Comparison of ENCODE assay signal across 8 cellular contexts in genomic region chr20:4726710-4727391, GRCh38. TPM values are rescaled to one million over a fixed set of nuclear protein-coding genes. Genes with fewer than 3 reads are reported as not detected.
DNase-seq lines count a peak whose midpoint lies in the region; TF ChIP-seq lines count a peak whose summit lies in the region.

No MANE protein-coding gene starts in this region.

- H3K4me1 ChIP-seq in mammary epithelial cell (ENCODE audit: insufficient read depth, low read length) (no peaks in the 10 kb centered on the region), hepatocyte (ENCODE audit: insufficient read depth) (no peaks in the 10 kb centered on the region)

- H3K9me3 ChIP-seq in mammary epithelial cell (replicated peaks; ENCODE audit: insufficient read depth, low read length): no peaks in the 10 kb centered on the region
- H3K9me3 ChIP-seq in hepatocyte (ENCODE audit: low read depth): no peaks in the 10 kb centered on the region

- no peaks in the 10 kb centered on the region for H3K36me3 ChIP-seq in mammary epithelial cell (ENCODE audit: insufficient read depth, low read length)
- H3K36me3 ChIP-seq in hepatocyte (replicated peaks; ENCODE audit: insufficient read depth, low read depth): no peaks in the 10 kb centered on the region

- H3K9me3 Mint-ChIP-seq in MCF 10A (ENCODE audit: unreplicated experiment): no peaks in the 10 kb centered on the region

- H3K27ac ChIP-seq in mammary epithelial cell (ENCODE audit: insufficient read depth, low read depth, low read length) (no peak overlapping the region), hepatocyte (no peak overlapping the region)

- no peaks in the 10 kb centered on the region for H3K9me2 ChIP-seq in hepatocyte (replicated peaks; ENCODE audit: insufficient read depth)

- POLR2A ChIA-PET in MCF 10A (lab: Yijun Ruan, JAX): interaction anchor here (0.7 to 1.6 kb wide), 5 partner anchors 8 to 115 kb away, joined by 3 to 9 read pairs (median 4); no protein-coding TSS in a partner anchor

- H3K4me2 ChIP-seq in mammary epithelial cell (ENCODE audit: insufficient read depth, low read depth, low read length) (no peak overlapping the region), hepatocyte (no peak overlapping the region)

- no peak overlapping the region for H3K27ac Mint-ChIP-seq in MCF 10A (ENCODE audit: low read depth, unreplicated experiment)

- BruUV-seq in MCF 10A (replicated peaks; lab: Mats Ljungman, UMichigan) (no TSS peak), mammary epithelial cell (replicated peaks; lab: Mats Ljungman, UMichigan) (no TSS peak)

- DNase-seq in MCF 10A (ENCODE audit: unreplicated experiment) (peak; percentile 38), mammary epithelial cell (no peak), RPMI7951 (ENCODE audit: low read depth) (peak; percentile 56), dermis microvascular lymphatic vessel endothelial cell (ENCODE audit: low read depth in 2 of 2) (peak; percentile 50 to 51), renal cortical epithelial cell (ENCODE audit: low read depth) (peak; percentile 47), GM19240 (ENCODE audit: insufficient read length, low spot score) (no peak), hepatocyte (ENCODE audit: low spot score) (no peak), NCI-H1048 (lab: John Stamatoyannopoulos, UW) (no peak)

- H3K27me3 ChIP-seq in mammary epithelial cell (ENCODE audit: insufficient read depth, low read length): no peaks in the 10 kb centered on the region
- peaks cover 4% of the 10 kb centered on the region for H3K27me3 ChIP-seq in hepatocyte

- dilution Hi-C loops in mammary epithelial cell (cut with HindIII; ENCODE audit: low sequenced_read_pairs): no loop called here

- no peak overlapping the region for H2AFZ ChIP-seq in mammary epithelial cell (ENCODE audit: low read depth, low read length)
- H2AFZ ChIP-seq in hepatocyte: no peak overlapping the region

- TF ChIP-seq CTCF in MCF 10A (IDR thresholded peaks at IDR 0.05; ENCODE audit: unreplicated experiment) (no peak), mammary epithelial cell (conservative IDR thresholded peaks at IDR 0.05 in 1 of 2, IDR thresholded peaks at IDR 0.05 in 1 of 2; ENCODE audit: extremely low read depth in 1 of 2, insufficient read depth in 1 of 2, low read depth in 1 of 2, low read length in 2 of 2) (no peak), hepatocyte (IDR thresholded peaks at IDR 0.05; ENCODE audit: poor library complexity) (no peak)

- 79% methylated on average over 16 of the region's 16 CpGs for WGBS in mammary epithelial cell (ENCODE audit: low coverage, missing lambda C conversion rate)
- 72% methylated on average over 16 of the region's 16 CpGs for WGBS in hepatocyte (ENCODE audit: low lambda C conversion rate, missing lambda C conversion rate)

- H3K79me2 ChIP-seq in mammary epithelial cell (ENCODE audit: insufficient read depth, low read length): no peaks in the 10 kb centered on the region
- H3K79me2 ChIP-seq in hepatocyte: no peaks in the 10 kb centered on the region

- no peaks in the 10 kb centered on the region for H3K36me3 Mint-ChIP-seq in MCF 10A (ENCODE audit: insufficient read depth, unreplicated experiment)

- H3K4me1 Mint-ChIP-seq in MCF 10A (ENCODE audit: insufficient read depth, unreplicated experiment): no peaks in the 10 kb centered on the region

- intact Hi-C loops in MCF 10A (cut with micrococcal nuclease) (loop anchor here (10.0 kb wide), 1 partner anchor 622 kb away; no protein-coding TSS in a partner anchor), mammary epithelial cell (cut with micrococcal nuclease) (no loop called here)

- H3K4me3 Mint-ChIP-seq in MCF 10A (ENCODE audit: unreplicated experiment): no peak overlapping the region

- CTCF ChIA-PET in MCF 10A (lab: Yijun Ruan, JAX) (interaction anchor here (0.7 to 3.4 kb wide), 4 partner anchors 14 to 478 kb away, joined by 3 to 16 read pairs (median 3); no protein-coding TSS in a partner anchor), mammary epithelial cell (lab: Charles Lee; ENCODE audit: low non-redundant PET) (interaction anchor here (0.6 kb wide), 1 partner anchor 37 kb away, joined by 3 read pairs; no protein-coding TSS in a partner anchor)

- no peak overlapping the region for H3K9ac ChIP-seq in mammary epithelial cell (ENCODE audit: insufficient read depth, low read length)

- no peaks in the 10 kb centered on the region for H4K20me1 ChIP-seq in mammary epithelial cell (ENCODE audit: insufficient read depth, low read length)
- H4K20me1 ChIP-seq in hepatocyte (ENCODE audit: insufficient read depth, poor library complexity, severe bottlenecking): no peaks in the 10 kb centered on the region

- no peak overlapping the region for H3K4me3 ChIP-seq in mammary epithelial cell (replicated peaks in 1 of 3; ENCODE audit: insufficient read depth in 1 of 3, low read depth in 2 of 3, low read length in 3 of 3)
- H3K4me3 ChIP-seq in hepatocyte: no peak overlapping the region

- peaks cover 2% of the 10 kb centered on the region for H3K27me3 Mint-ChIP-seq in MCF 10A (ENCODE audit: insufficient read depth, unreplicated experiment)

- in situ Hi-C loops in mammary epithelial cell (cut with MboI; ENCODE audit: low sequenced_read_pairs in 2 of 2): loop anchor here in 1 of 2 donors (10.0 kb wide), 1 partner anchor 472 kb away; no protein-coding TSS in a partner anchor

RNA-seq across cellular contexts. Expression of gene PRND, which starts 5.1 kb away (rescaled TPM):
- total RNA-seq in MCF 10A (2022) (not detected in 2 replicates), mammary epithelial cell (not detected), dermis microvascular lymphatic vessel endothelial cell (1.6 and 1.9 TPM in 2 replicates), renal cortical epithelial cell (not detected in 2 replicates), hepatocyte (0.16 and 0.70 TPM in 2 replicates)
- polyA plus RNA-seq in mammary epithelial cell (not detected), hepatocyte (0.34 TPM in 1 of 2 replicates, not detected in the other)
- not detected for polyA minus RNA-seq in mammary epithelial cell
- under 0.01 and 0.10 TPM in 2 replicates for total RNA-seq in RPMI7951 (2014; rRNA removed; shearing (Covaris generic))

RNA-seq across cellular contexts. Expression of gene PRNP, which starts 40.6 kb away (rescaled TPM):
- total RNA-seq in MCF 10A (2022) (281 and 317 TPM in 2 replicates), mammary epithelial cell (100 to 1,000 TPM; 676 to 841 TPM), dermis microvascular lymphatic vessel endothelial cell (53.9 and 76.0 TPM in 2 replicates), renal cortical epithelial cell (82.0 and 91.7 TPM in 2 replicates), hepatocyte (109 and 127 TPM in 2 replicates)
- polyA plus RNA-seq in mammary epithelial cell (1,147 TPM), hepatocyte (134 and 136 TPM in 2 replicates)
- polyA minus RNA-seq in mammary epithelial cell: 442 TPM
- total RNA-seq in RPMI7951 (2014; rRNA removed; shearing (Covaris generic)): 1,403 and 1,601 TPM in 2 replicates

Comparison
In these comparisons a context has a peak if more than half of its experiments do, and no peak if none do; other contexts are left out.
1. DNase-seq: peak in MCF 10A (single experiment), RPMI7951 (single experiment), dermis microvascular lymphatic vessel endothelial cell (2 of 2) and renal cortical epithelial cell (single experiment); none in mammary epithelial cell (single experiment), GM19240 (single experiment), hepatocyte (single experiment) and NCI-H1048 (single experiment).